In genomic region chr7:30764030-30764991, GRCh38 we compare ENCODE assay signal across 10 cellular contexts. TPM values are rescaled to one million over a fixed set of nuclear protein-coding genes. Genes with fewer than 3 reads are reported as not detected.
DNase-seq lines count a peak whose midpoint lies in the region; ATAC-seq, FAIRE-seq and TF ChIP-seq lines count a peak whose summit lies in the region.
"Had no signal": no experiment of that assay in that cellular context is flagged by ENCODE, and none has a peak within 500 bp of the region (broad histone marks: within the 10 kb centered on the region; RNA-seq: fewer than 3 reads in every experiment).

No MANE protein-coding gene starts in this region.

- TF ChIP-seq CTCF in cardiac fibroblast (IDR thresholded peaks at IDR 0.05; ENCODE audit: low read depth, low read length): no peak
- no peak for TF ChIP-seq CTCF in pancreas (IDR thresholded peaks at IDR 0.05)
- no peak for TF ChIP-seq CTCF in activated CD8-positive, alpha-beta T cell treated with anti-CD3 and anti-CD28 coated beads for 36 hours (IDR thresholded peaks at IDR 0.05)

- no peaks in the 10 kb centered on the region for H3K4me1 ChIP-seq in pancreas

- CTCF ChIA-PET in activated CD8-positive, alpha-beta T cell treated with anti-CD3 and anti-CD28 coated beads for 36 hours (lab: Charles Lee): interaction anchor here (1.9 to 3.2 kb wide), 3 partner anchors 9 to 24 kb away, joined by 3 to 11 read pairs (median 10); no protein-coding TSS in a partner anchor

- peak; percentile 34 to 99 for DNase-seq in cardiac fibroblast (ENCODE audit: low read depth in 2 of 2)
- no peak for DNase-seq in pancreas
- DNase-seq in NCI-H1048 (lab: John Stamatoyannopoulos, UW): no peak
- no peak for DNase-seq in activated CD8-positive, alpha-beta T cell treated with anti-CD3 and anti-CD28 coated beads for 36 hours
- DNase-seq in GM19238 (ENCODE audit: insufficient read length, low spot score): no peak
- no peak for DNase-seq in NCI-H1417 treated with DMSO at 0.1 percent for 48 hours (lab: John Stamatoyannopoulos, UW)
- DNase-seq: effector CD4-positive, alpha-beta T cell had no signal

- H3K4me1 Mint-ChIP-seq in activated CD8-positive, alpha-beta T cell treated with anti-CD3 and anti-CD28 coated beads for 36 hours (ENCODE audit: low read depth): no peaks in the 10 kb centered on the region

- ATAC-seq in GM18909 (IDR thresholded peaks at IDR 0.05; ENCODE audit: poor library complexity, unreplicated experiment): peak; percentile 68
- ATAC-seq in HG02973 (IDR thresholded peaks at IDR 0.05; ENCODE audit: unreplicated experiment): peak; percentile 87
- ATAC-seq in pancreas: peak; percentile 26 to 60 (median 54)
- ATAC-seq in activated CD8-positive, alpha-beta T cell treated with anti-CD3 and anti-CD28 coated beads for 36 hours: no peak

- H3K27ac Mint-ChIP-seq in activated CD8-positive, alpha-beta T cell treated with anti-CD3 and anti-CD28 coated beads for 36 hours: no peak overlapping the region

- no peaks in the 10 kb centered on the region for H3K9me3 Mint-ChIP-seq in activated CD8-positive, alpha-beta T cell treated with anti-CD3 and anti-CD28 coated beads for 36 hours

- H3K9me3 ChIP-seq in pancreas: no peaks in the 10 kb centered on the region

- H3K27ac ChIP-seq in pancreas: no peak overlapping the region

- peaks cover 3% of the 10 kb centered on the region for H3K27me3 Mint-ChIP-seq in activated CD8-positive, alpha-beta T cell treated with anti-CD3 and anti-CD28 coated beads for 36 hours

- 76 to 81% methylated on average over 6 of the region's 6 CpGs for WGBS in pancreas, 2 donors

- no peak for FAIRE-seq in pancreas (lab: Jason Lieb, UNC)

- H3K36me3 ChIP-seq in pancreas: no peaks in the 10 kb centered on the region

- no peak overlapping the region for H3K4me3 Mint-ChIP-seq in activated CD8-positive, alpha-beta T cell treated with anti-CD3 and anti-CD28 coated beads for 36 hours

- H3K4me3 ChIP-seq in cardiac fibroblast (replicated peaks in 1 of 2; ENCODE audit: low read depth in 2 of 2, low read length in 2 of 2) (no peak overlapping the region), pancreas (no peak overlapping the region)
- H3K4me3 ChIP-seq: skin epidermis had no signal

- intact Hi-C loops in pancreas (cut with DNase I): no loop called here
- intact Hi-C loops in activated CD8-positive, alpha-beta T cell treated with anti-CD3 and anti-CD28 coated beads for 36 hours (cut with micrococcal nuclease): no loop called here

- no peaks in the 10 kb centered on the region for H3K36me3 Mint-ChIP-seq in activated CD8-positive, alpha-beta T cell treated with anti-CD3 and anti-CD28 coated beads for 36 hours (ENCODE audit: low read depth)

- POLR2A ChIA-PET in activated CD8-positive, alpha-beta T cell treated with anti-CD3 and anti-CD28 coated beads for 36 hours (lab: Charles Lee): interaction anchor here (1.1 kb wide), 1 partner anchor 310 kb away, joined by 3 read pairs; no protein-coding TSS in a partner anchor

- no peaks in the 10 kb centered on the region for H3K27me3 ChIP-seq in pancreas

RNA-seq across cellular contexts. Expression of gene MINDY4, which starts 6.9 kb away (rescaled TPM):
- total RNA-seq in pancreas: 1 to 10 TPM; 2.9 to 4.9 (median 3.5) TPM
- polyA plus RNA-seq in pancreas: 1 to 10 TPM; 3.9 to 4.3 TPM
- 1 to 10 TPM; 1.3 to 1.7 TPM for total RNA-seq in activated CD8-positive, alpha-beta T cell treated with anti-CD3 and anti-CD28 coated beads for 36 hours

RNA-seq across cellular contexts. Expression of gene INMT, which starts 12.4 kb away (rescaled TPM):
- 10 to 100 TPM in 3 of 6 donors, 1 to 10 TPM in 3; 4.2 to 11.5 (median 7.5) TPM for total RNA-seq in pancreas
- polyA plus RNA-seq in pancreas: 10 to 100 TPM in 1 of 2 donors, 1 to 10 TPM in 1; 9.2 to 18.7 TPM
- total RNA-seq in activated CD8-positive, alpha-beta T cell treated with anti-CD3 and anti-CD28 coated beads for 36 hours: not detected

Comparison
In these comparisons a context has a peak if more than half of its experiments do, and no peak if none do; other contexts are left out.
1. DNase-seq: peak in cardiac fibroblast (2 of 2); none in pancreas (0 of 6), NCI-H1048 (single experiment), activated CD8-positive, alpha-beta T cell treated with anti-CD3 and anti-CD28 coated beads for 36 hours (single experiment), GM19238 (single experiment) and NCI-H1417 treated with DMSO at 0.1 percent for 48 hours (single experiment).
2. RNA of gene INMT, which starts 12.4 kb away (total RNA-seq): 4.2 to 11.5 TPM in pancreas; not detected in activated CD8-positive, alpha-beta T cell treated with anti-CD3 and anti-CD28 coated beads for 36 hours; every median in the first group is over 4 times any median in the second.